8 cellular contexts compared by ENCODE assay signal in the genomic region with DNA sequence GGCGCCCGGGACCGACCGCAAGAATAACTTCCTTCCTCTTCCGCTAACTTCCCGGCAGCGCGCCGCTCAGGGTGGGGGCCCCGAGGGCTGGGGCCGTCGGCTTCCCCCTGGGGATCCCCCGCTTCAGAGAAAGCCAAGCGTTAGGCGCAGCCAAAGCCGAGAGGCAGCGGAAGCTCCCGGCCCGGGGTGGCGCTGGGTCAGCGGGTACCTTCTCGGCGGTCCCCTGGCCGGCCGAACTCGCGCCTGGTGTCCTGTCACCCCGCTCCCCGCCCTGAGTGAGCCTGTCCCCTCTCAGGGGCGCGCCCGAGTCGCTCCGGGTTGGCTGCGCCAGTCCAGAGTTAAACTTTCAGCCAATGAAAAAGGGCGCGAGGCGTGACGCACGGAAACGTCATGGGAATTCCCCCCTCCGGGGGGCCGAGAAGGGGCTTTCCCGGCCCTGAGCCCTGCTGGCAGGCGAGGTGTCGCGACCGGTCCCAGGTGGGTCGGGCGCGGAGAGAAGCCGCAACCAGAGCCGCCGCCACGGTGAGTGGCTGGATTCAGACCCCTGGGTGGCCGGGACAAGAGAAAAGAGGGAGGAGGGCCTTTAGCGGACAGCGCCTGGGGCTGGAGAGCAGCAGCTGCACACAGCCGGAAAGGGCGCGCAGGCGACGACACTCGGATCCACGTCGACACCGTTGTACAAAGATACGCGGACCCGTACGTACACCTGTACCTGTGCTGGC. TPM values are rescaled to one million over a fixed set of nuclear protein-coding genes. Genes with fewer than 3 reads are reported as not detected.
A peak's percentile ranks its signal among the peaks of the same experiment; 100 is the strongest.
DNase-seq lines count a peak whose midpoint lies in the region; ATAC-seq and TF ChIP-seq lines count a peak whose summit lies in the region.

No MANE protein-coding gene starts in this region.

- no peaks in the 10 kb centered on the region for H3K9me3 Mint-ChIP-seq in immature natural killer cell

- peak; percentile 52 for TF ChIP-seq POLR2A in breast epithelium (IDR thresholded peaks at IDR 0.05)

- peaks cover 17 to 49% (median 20%) of the 10 kb centered on the region in 3 donors for H3K27me3 Mint-ChIP-seq in immature natural killer cell (ENCODE audit: low read depth in 3 of 3)

- H3K4me1 Mint-ChIP-seq in immature natural killer cell, result peaks cover 31 to 42% of the 10 kb centered on the region in 2 donors

- H3K27ac ChIP-seq in VCaP (peak overlapping the region; percentile 61), breast epithelium (peak overlapping the region; percentile 96 to 97)

- no peaks in the 10 kb centered on the region for H3K36me3 ChIP-seq in breast epithelium

- ATAC-seq in HG02763 (IDR thresholded peaks at IDR 0.05; ENCODE audit: unreplicated experiment), result peak; percentile 82

- H3K4me1 ChIP-seq in breast epithelium, result peaks cover 0 to 11% of the 10 kb centered on the region in 2 donors

- no peaks in the 10 kb centered on the region for H3K27me3 ChIP-seq in breast epithelium

- H3K9me3 ChIP-seq in breast epithelium, result no peaks in the 10 kb centered on the region

- H3K4me3 ChIP-seq in breast epithelium, result peak overlapping the region; percentile 63 to 82 (median 73)

- intact Hi-C loops in breast epithelium (cut with DNase I; ENCODE audit: low total_unique reads), result no loop called here

- TF ChIP-seq CTCF in VCaP (conservative IDR thresholded peaks at IDR 0.05) (peak; percentile 69), breast epithelium (IDR thresholded peaks at IDR 0.05) (peak; percentile 84 to 98 (median 97))

- peak overlapping the region; percentile 89 to 96 (median 95) for H3K4me3 Mint-ChIP-seq in immature natural killer cell

- peak overlapping the region; percentile 99 to 100 (median 100) for H3K27ac Mint-ChIP-seq in immature natural killer cell

- DNase-seq in NCI-H1417 (lab: John Stamatoyannopoulos, UW) (peak; percentile 59 to 76 (median 76)), NCI-H1417 treated with DMSO at 0.1 percent for 48 hours (lab: John Stamatoyannopoulos, UW) (no peak), NCI-H1930 (lab: John Stamatoyannopoulos, UW) (peak; percentile 41 to 78), breast epithelium (ENCODE audit: low spot score in 2 of 2) (peak; percentile 86 to 90), immature natural killer cell (peak; percentile 99 to 100 (median 100)), smooth muscle cell of the brain vasculature (ENCODE audit: low read depth, low spot score) (peak; percentile 70)

- H3K36me3 Mint-ChIP-seq in immature natural killer cell, result no peaks in the 10 kb centered on the region

RNA-seq across cellular contexts. Expression of gene NFKB2, which starts 1.3 kb away (rescaled TPM):
- 10 to 100 TPM; 11.0 to 21.0 (median 18.9) TPM for total RNA-seq in breast epithelium
- 10 to 100 TPM in 1 of 3 donors, 1 to 10 TPM in 2; 3.6 to 11.4 (median 5.0) TPM for polyA plus RNA-seq in immature natural killer cell

RNA-seq across cellular contexts. Expression of gene PSD, which starts 24.3 kb away (rescaled TPM):
- 10 to 100 TPM in 1 of 3 donors, 1 to 10 TPM in 1, under 1 TPM in 1; 0.96 to 13.4 (median 6.3) TPM for total RNA-seq in breast epithelium
- 1 to 10 TPM; 1.2 to 2.2 (median 2.0) TPM for polyA plus RNA-seq in immature natural killer cell

RNA-seq across cellular contexts. Expression of gene FBXL15, which starts 26.4 kb away (rescaled TPM):
- total RNA-seq in breast epithelium, result 10 to 100 TPM; 16.8 to 24.8 (median 21.0) TPM
- polyA plus RNA-seq in immature natural killer cell, result 10 to 100 TPM; 39.5 to 43.9 (median 39.7) TPM

RNA-seq across cellular contexts. Expression of gene CUEDC2, which starts 38.1 kb away (rescaled TPM):
- 10 to 100 TPM; 49.8 to 54.4 (median 50.3) TPM for total RNA-seq in breast epithelium
- polyA plus RNA-seq in immature natural killer cell, result 10 to 100 TPM; 61.8 to 65.3 (median 63.3) TPM

RNA-seq across cellular contexts. Expression of gene C10orf95, which starts 57.1 kb away (rescaled TPM):
- under 1 TPM in 2 of 3 donors, not detected in 1; 0.33 to 0.59 TPM for total RNA-seq in breast epithelium
- polyA plus RNA-seq in immature natural killer cell, result under 1 TPM; 0.32 to 0.67 (median 0.59) TPM
